In genomic region chr15:65208656-65209055, GRCh38 we compare ENCODE assay signal across 24 cellular contexts. TPM values are rescaled to one million over a fixed set of nuclear protein-coding genes. Genes with fewer than 3 reads are reported as not detected.
A peak's percentile ranks its signal among the peaks of the same experiment; 100 is the strongest.
DNase-seq lines count a peak whose midpoint lies in the region; ATAC-seq, FAIRE-seq and TF ChIP-seq lines count a peak whose summit lies in the region.
"Had no signal": no experiment of that assay in that cellular context is flagged by ENCODE, and none has a peak within 500 bp of the region (broad histone marks: within the 10 kb centered on the region; RNA-seq: fewer than 3 reads in every experiment).

No MANE protein-coding gene starts in this region.

- no peak overlapping the region for H3K9ac ChIP-seq in neural cell (ENCODE audit: low read length)

- no peaks in the 10 kb centered on the region for H3K36me3 Mint-ChIP-seq in brain

- peak overlapping the region; percentile 69 to 93 (median 85) for H3K27ac Mint-ChIP-seq in brain
- H3K27ac Mint-ChIP-seq: GM23338 had no signal

- H3K9me3 ChIP-seq in neural cell (ENCODE audit: low read length) = no peaks in the 10 kb centered on the region
- no peaks in the 10 kb centered on the region for H3K9me3 ChIP-seq in thyroid gland
- H3K9me3 ChIP-seq: SJCRH30 had no signal

- H3K4me2 ChIP-seq in neural cell (ENCODE audit: low read length) = no peak overlapping the region
- H3K4me2 ChIP-seq: GM23338 had no signal

- no peaks in the 10 kb centered on the region for H3F3A ChIP-seq in neural cell (ENCODE audit: insufficient read depth, low read length, poor library complexity, severe bottlenecking)

- TF ChIP-seq CTCF in D721Med (IDR thresholded peaks at IDR 0.05; ENCODE audit: insufficient read depth, missing control alignments) (no peak), brain (conservative IDR thresholded peaks at IDR 0.05) (no peak), neural cell (IDR thresholded peaks at IDR 0.05; ENCODE audit: poor library complexity, severe bottlenecking) (no peak), thyroid gland (IDR thresholded peaks at IDR 0.05) (no peak)

- H3K36me3 ChIP-seq in neural cell (ENCODE audit: insufficient read depth, low read length) = no peaks in the 10 kb centered on the region
- no peaks in the 10 kb centered on the region for H3K36me3 ChIP-seq in thyroid gland
- H3K36me3 ChIP-seq: SJCRH30 had no signal

- no peak for ATAC-seq in GM21737 (IDR thresholded peaks at IDR 0.05; ENCODE audit: unreplicated experiment)
- ATAC-seq: GM23338, HCT116, K562 had no signal

- H3K9me3 Mint-ChIP-seq in brain = peaks cover 0 to 3% (median 0%) of the 10 kb centered on the region in 5 experiments
- H3K9me3 Mint-ChIP-seq: GM23338 had no signal

- intact Hi-C loops in thyroid gland (cut with DNase I) = no loop called here

- H3K27ac ChIP-seq in neural cell (ENCODE audit: low read length) (no peak overlapping the region), thyroid gland (no peak overlapping the region)
- H3K27ac ChIP-seq: SJCRH30 had no signal

- peak overlapping the region; percentile 51 for H2AFZ ChIP-seq in neural cell (ENCODE audit: low read depth, low read length)
- H2AFZ ChIP-seq: GM23338 had no signal

- TF ChIP-seq RAD21 in neural cell (conservative IDR thresholded peaks at IDR 0.05) = no peak

- H3K4me3 Mint-ChIP-seq in brain = peak overlapping the region in 3 of 5 experiments; percentile 20 to 26 (median 22)
- H3K4me3 Mint-ChIP-seq: GM23338 had no signal

- TF ChIP-seq EP300 in neural cell (conservative IDR thresholded peaks at IDR 0.05; ENCODE audit: poor library complexity, severe bottlenecking) = no peak

- peak; percentile 64 for FAIRE-seq in D721Med (lab: Jason Lieb, UNC)
- FAIRE-seq: GM19239, K562 had no signal

- peaks cover 62% of the 10 kb centered on the region for H3K4me1 Mint-ChIP-seq in brain

- H4K20me1 ChIP-seq in neural cell (ENCODE audit: insufficient read depth) = no peaks in the 10 kb centered on the region

- H3K79me2 ChIP-seq in neural cell (replicated peaks; ENCODE audit: insufficient read depth, low read length) = no peaks in the 10 kb centered on the region

- 100% methylated on average over 2 of the region's 2 CpGs for WGBS in thyroid gland, 2 donors

- peaks cover 26 to 39% of the 10 kb centered on the region in 2 donors for H3K4me1 ChIP-seq in thyroid gland

- no peaks in the 10 kb centered on the region for H3K27me3 ChIP-seq in neural cell (ENCODE audit: insufficient read depth, low read depth, low read length)
- H3K27me3 ChIP-seq in thyroid gland = no peaks in the 10 kb centered on the region
- H3K27me3 ChIP-seq: SJCRH30 had no signal

- H3K4me3 ChIP-seq in neural cell (ENCODE audit: low read length) (no peak overlapping the region), thyroid gland (replicated peaks in 1 of 3) (no peak overlapping the region)
- H3K4me3 ChIP-seq: GM23338, K562, SJCRH30 had no signal

- DNase-seq in D721Med (ENCODE audit: insufficient read length, low spot score) (peak; percentile 65), NCI-H524 (lab: John Stamatoyannopoulos, UW) (peak; percentile 87 to 93), NCI-H510A (lab: John Stamatoyannopoulos, UW) (no peak), H4 (ENCODE audit: low spot score) (no peak), thyroid gland (no peak)
- DNase-seq: C1 segment of cervical spinal cord, DMS153, GDM1, MV-4-11, NCI-H1417, NCI-H1930, NCI-H446 treated with DMSO at 0.1 percent for 48 hours, NCI-H774, SW 1271, T-helper 2 cell had no signal

- no peaks in the 10 kb centered on the region for H3K27me3 Mint-ChIP-seq in brain

- TF ChIP-seq POLR2A in thyroid gland (IDR thresholded peaks at IDR 0.05) = no peak

- no peaks in the 10 kb centered on the region for H3K9me2 ChIP-seq in neural cell (ENCODE audit: insufficient read depth, low read length)

TF ChIP-seq in neural cell, 6 proteins besides CTCF, POLR2A, EP300 and RAD21:
- TF ChIP-seq EZH2 (IDR thresholded peaks at IDR 0.05; ENCODE audit: borderline replicate concordance, insufficient read depth, low read length, poor library complexity, severe bottlenecking) (no peak), SMC3 (conservative IDR thresholded peaks at IDR 0.05; ENCODE audit: poor library complexity) (no peak), POLR2AphosphoS5 (IDR thresholded peaks at IDR 0.05) (no peak), TAF1 (IDR thresholded peaks at IDR 0.05; ENCODE audit: low read depth) (no peak), REST (IDR thresholded peaks at IDR 0.05; ENCODE audit: borderline replicate concordance) (no peak), MXI1 (conservative IDR thresholded peaks at IDR 0.05; ENCODE audit: poor library complexity, severe bottlenecking) (no peak)

RNA-seq across cellular contexts. Expression of gene CILP, which starts 2.6 kb away (rescaled TPM):
- not detected for polyA plus RNA-seq in brain (ENCODE audit: insufficient read depth, low read depth, low replicate concordance)
- polyA plus RNA-seq in neural cell = 1.4 and 1.6 TPM in 2 replicates
- 0.69 and 0.73 TPM in 2 replicates for polyA minus RNA-seq in neural cell
- 0.02 and 0.10 TPM in 2 replicates for total RNA-seq in H4 (2014; rRNA removed; shearing (Covaris generic))
- 10 to 100 TPM in 1 of 4 donors, 1 to 10 TPM in 3; 2.1 to 17.6 (median 5.0) TPM for total RNA-seq in thyroid gland
- total RNA-seq: Daoy, K562, SJCRH30 had no signal
- polyA plus RNA-seq: GM23338 had no signal

RNA-seq across cellular contexts. Expression of gene CLPX, which starts 23.5 kb away (rescaled TPM):
- polyA plus RNA-seq in brain (ENCODE audit: insufficient read depth, low read depth, low replicate concordance) = 13.0 TPM
- 44.9 and 51.3 TPM in 2 replicates for polyA plus RNA-seq in neural cell
- polyA minus RNA-seq in neural cell = 53.3 and 75.6 TPM in 2 replicates
- 17.5 and 22.8 TPM in 2 replicates for total RNA-seq in H4 (2014; rRNA removed; shearing (Covaris generic))
- total RNA-seq in thyroid gland = 10 to 100 TPM; 37.9 to 57.5 (median 46.4) TPM

Comparison
In these comparisons a context has a peak if more than half of its experiments do, and no peak if none do; other contexts are left out.
1. DNase-seq: peak in D721Med (single experiment) and NCI-H524 (2 of 2); none in NCI-H510A (single experiment), H4 (single experiment) and thyroid gland (0 of 2).